ENCODE assay signal across 23 cellular contexts in genomic region chr3:174477491-174477890, GRCh38.
"Had no signal": no experiment of that assay in that cellular context is flagged by ENCODE, and none has a peak within 500 bp of the region (broad histone marks: within the 10 kb centered on the region; RNA-seq: fewer than 3 reads in every experiment).

No MANE protein-coding gene starts in this region.

- H3K79me2 ChIP-seq: hepatocyte, parathyroid adenoma had no signal

- H3K27me3 ChIP-seq: foreskin keratinocyte, hepatocyte, right lobe of liver, spleen, transverse colon had no signal

- H3K4me1 ChIP-seq: foreskin keratinocyte, parathyroid adenoma, prostate gland, right lobe of liver, spleen, transverse colon had no signal

- DNase-seq: effector CD4-positive, alpha-beta T cell; endodermal cell; erythroblast; foreskin keratinocyte; head of caudate nucleus; left colon; mesendoderm; naive B cell; retina; right lobe of liver; spleen; stimulated activated CD4-positive, alpha-beta T cell treated with anti-CD3 and anti-CD28 coated beads, Interleukin-15, amount 100 ng/mL, for 24 hours; stimulated activated CD4-positive, alpha-beta T cell treated with anti-CD3 and anti-CD28 coated beads, Interleukin-2, amount 100 ng/mL, for 24 hours; stimulated activated CD4-positive, alpha-beta T cell treated with anti-CD3 and anti-CD28 coated beads, Interleukin-4, amount 100 ng/mL, for 4 hours; stimulated activated naive B cell treated with anti-CD40 and anti-IgM and Interleukin-4, amounts not matched to agents 10 μg/mL and 1 μg/mL and 100 μg/mL, for 72 hours; stimulated activated naive CD8-positive, alpha-beta T cell treated with anti-CD3 and anti-CD28 coated beads, Interleukin-15, amount 100 ng/mL, for 72 hours; transverse colon had no signal

- ATAC-seq: foreskin keratinocyte; left colon; right lobe of liver; stimulated activated naive B cell treated with anti-CD40 and anti-IgM and Interleukin-4, amounts not matched to agents 10 μg/mL and 1 μg/mL and 100 μg/mL, for 72 hours; stimulated activated naive CD8-positive, alpha-beta T cell treated with anti-CD3 and anti-CD28 coated beads, Interleukin-15, amount 100 ng/mL, for 72 hours had no signal

- H3K27ac ChIP-seq: coronary artery, foreskin keratinocyte, hepatocyte, parathyroid adenoma, prostate gland, right lobe of liver, spleen, thoracic aorta, transverse colon had no signal

- H3K4me2 ChIP-seq: hepatocyte had no signal

- H2AFZ ChIP-seq: hepatocyte, parathyroid adenoma had no signal

- H3K36me3 ChIP-seq: prostate gland, right lobe of liver, spleen, thoracic aorta, transverse colon had no signal

- H3K4me3 ChIP-seq: coronary artery, hepatocyte, prostate gland, right lobe of liver, spleen, thoracic aorta, transverse colon had no signal

- FAIRE-seq: endothelial cell of umbilical vein had no signal

- H3K9me3 ChIP-seq: prostate gland, right lobe of liver, thoracic aorta, transverse colon had no signal

- H3K9ac ChIP-seq: parathyroid adenoma had no signal
